ENCODE assay signal across 1 cellular context in genomic region chr1:11373029-11373964, GRCh38.
TF ChIP-seq lines count a peak whose summit lies in the region.

No MANE protein-coding gene starts in this region.

TF ChIP-seq in K562, 482 proteins besides CTCF, POLR2A, EP300 and RAD21 (continued from another document):
- peak; percentile 55; the same call in 1 of the 2 replicates for TF ChIP-seq ZBTB26 (CRISPR knock-in tag; IDR thresholded peaks at IDR 0.05)
